In the genomic region with DNA sequence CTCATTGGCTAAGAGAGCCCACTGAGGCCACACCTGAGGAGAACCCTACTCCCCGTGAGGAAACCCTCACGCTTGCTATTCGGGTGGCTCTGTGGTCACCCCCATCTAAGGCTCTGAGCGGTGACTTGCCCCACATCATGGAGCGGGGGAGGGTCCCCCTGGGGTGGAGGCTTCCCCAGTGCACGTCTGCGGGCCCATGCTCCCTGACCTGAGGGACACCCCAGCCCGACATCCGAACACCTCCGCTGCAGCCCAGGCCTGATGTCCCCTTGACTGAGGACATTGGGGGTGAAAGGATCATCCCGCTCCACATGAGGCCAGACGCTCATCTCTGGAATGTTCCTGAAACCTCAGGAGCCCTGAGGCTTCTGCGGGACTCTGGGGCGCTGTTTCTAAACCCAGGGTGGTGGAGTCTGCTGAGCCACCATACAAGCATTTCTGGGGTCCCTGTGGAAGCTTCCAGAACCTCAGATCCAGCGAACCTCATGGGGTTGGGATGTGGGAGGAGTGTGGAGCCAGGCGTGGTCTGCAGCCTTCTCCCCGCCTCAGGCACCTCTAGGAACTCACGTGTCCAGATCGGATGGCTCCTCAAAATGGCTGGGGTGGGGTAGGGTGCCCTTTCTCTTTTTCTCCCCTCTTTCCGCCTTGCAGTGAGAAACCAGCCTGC, we compare ENCODE assay signal across 14 cellular contexts. TPM values are rescaled to one million over a fixed set of nuclear protein-coding genes. Genes with fewer than 3 reads are reported as not detected.
A peak's percentile ranks its signal among the peaks of the same experiment; 100 is the strongest.
DNase-seq lines count a peak whose midpoint lies in the region; ATAC-seq lines count a peak whose summit lies in the region.
"Had no signal": no experiment of that assay in that cellular context is flagged by ENCODE, and none has a peak within 500 bp of the region (broad histone marks: within the 10 kb centered on the region; RNA-seq: fewer than 3 reads in every experiment).

No MANE protein-coding gene starts in this region.

- peak overlapping the region; percentile 99 for H3K27ac ChIP-seq in GM23248

- peaks cover 43% of the 10 kb centered on the region for H3K36me3 Mint-ChIP-seq in activated T-helper 17 cell treated with anti-CD3 and anti-CD28 coated beads, Interleukin-2, amount 50 U/mL, for 72 hours (ENCODE audit: low read depth)
- H3K36me3 Mint-ChIP-seq in stimulated activated naive B cell treated with anti-CD40 and anti-IgM and Interleukin-4, amounts not matched to agents 10 μg/mL and 1 μg/mL and 100 μg/mL, for 72 hours: peaks cover 44 to 55% of the 10 kb centered on the region in 2 donors

- ATAC-seq in activated T-helper 17 cell treated with anti-CD3 and anti-CD28 coated beads, Interleukin-2, amount 50 U/mL, for 72 hours (replicated peaks): no peak
- ATAC-seq in stimulated activated naive B cell treated with anti-CD40 and anti-IgM and Interleukin-4, amounts not matched to agents 10 μg/mL and 1 μg/mL and 100 μg/mL, for 72 hours (replicated peaks): no peak
- ATAC-seq in GM18867 (IDR thresholded peaks at IDR 0.05; ENCODE audit: unreplicated experiment) (no peak), GM21717 (IDR thresholded peaks at IDR 0.05; ENCODE audit: unreplicated experiment) (no peak)
- ATAC-seq: left cardiac atrium, right cardiac atrium, T-cell had no signal

- peak overlapping the region; percentile 91 for H3K4me2 ChIP-seq in GM23248 (ENCODE audit: unreplicated experiment)

- H2AFZ ChIP-seq in GM23248: no peak overlapping the region

- H4K20me1 ChIP-seq in GM23248 (ENCODE audit: insufficient read depth): 0 out of 2 replicates have a peak, but pooled peaks cover 3% of the 10 kb centered on the region

- DNase-seq in GM23248: peak; percentile 87
- DNase-seq in iris pigment epithelial cell (ENCODE audit: low read depth): peak; percentile 51
- DNase-seq in stimulated activated naive B cell treated with anti-CD40 and anti-IgM and Interleukin-4, amounts not matched to agents 10 μg/mL and 1 μg/mL and 100 μg/mL, for 72 hours: no peak
- no peak for DNase-seq in activated effector memory CD4-positive, alpha-beta T cell treated with Interleukin-2 at 50 U/mL for 16 hours
- no peak for DNase-seq in GF-D8 (lab: John Stamatoyannopoulos, UW)
- DNase-seq: effector CD4-positive, alpha-beta T cell; KBM-7; left cardiac atrium; NCI-H510A treated with DMSO at 0.1 percent for 48 hours; T-cell had no signal

- H3K27me3 ChIP-seq in GM23248 (replicated peaks; ENCODE audit: insufficient read depth): no peaks in the 10 kb centered on the region

- peak overlapping the region; percentile 58 for H3K27ac Mint-ChIP-seq in activated T-helper 17 cell treated with anti-CD3 and anti-CD28 coated beads, Interleukin-2, amount 50 U/mL, for 72 hours
- H3K27ac Mint-ChIP-seq in stimulated activated naive B cell treated with anti-CD40 and anti-IgM and Interleukin-4, amounts not matched to agents 10 μg/mL and 1 μg/mL and 100 μg/mL, for 72 hours: peak overlapping the region; percentile 47

- H3K4me3 ChIP-seq in GM23248: peak overlapping the region; percentile 97

- peaks cover 48% of the 10 kb centered on the region for H3K79me2 ChIP-seq in GM23248 (ENCODE audit: insufficient read depth)

- no peaks in the 10 kb centered on the region for H3K27me3 Mint-ChIP-seq in activated T-helper 17 cell treated with anti-CD3 and anti-CD28 coated beads, Interleukin-2, amount 50 U/mL, for 72 hours
- H3K27me3 Mint-ChIP-seq in stimulated activated naive B cell treated with anti-CD40 and anti-IgM and Interleukin-4, amounts not matched to agents 10 μg/mL and 1 μg/mL and 100 μg/mL, for 72 hours: no peaks in the 10 kb centered on the region
- H3K27me3 Mint-ChIP-seq: T-cell had no signal

- peak overlapping the region; percentile 100 for H3K9ac ChIP-seq in GM23248

- H3K36me3 ChIP-seq in GM23248 (ENCODE audit: low read depth): peaks cover 25% of the 10 kb centered on the region; the same call in 1 of the 2 replicates

- WGBS in GM23248 (ENCODE audit: low coverage in 1 of 2, low lambda C conversion rate in 2 of 2, missing lambda C conversion rate in 2 of 2), 2 experiments: 30 to 36% methylated on average over 20 of the region's 20 CpGs

- peaks cover 14% of the 10 kb centered on the region for H3K4me1 Mint-ChIP-seq in activated T-helper 17 cell treated with anti-CD3 and anti-CD28 coated beads, Interleukin-2, amount 50 U/mL, for 72 hours
- peaks cover 0 to 4% of the 10 kb centered on the region in 2 donors for H3K4me1 Mint-ChIP-seq in stimulated activated naive B cell treated with anti-CD40 and anti-IgM and Interleukin-4, amounts not matched to agents 10 μg/mL and 1 μg/mL and 100 μg/mL, for 72 hours

- H3K9me3 Mint-ChIP-seq in activated T-helper 17 cell treated with anti-CD3 and anti-CD28 coated beads, Interleukin-2, amount 50 U/mL, for 72 hours: no peaks in the 10 kb centered on the region
- no peaks in the 10 kb centered on the region for H3K9me3 Mint-ChIP-seq in stimulated activated naive B cell treated with anti-CD40 and anti-IgM and Interleukin-4, amounts not matched to agents 10 μg/mL and 1 μg/mL and 100 μg/mL, for 72 hours
- H3K9me3 Mint-ChIP-seq: T-cell had no signal

- no peaks in the 10 kb centered on the region for H3K9me2 ChIP-seq in GM23248 (ENCODE audit: insufficient read depth)

- peaks cover 46% of the 10 kb centered on the region for H3F3A ChIP-seq in GM23248 (ENCODE audit: insufficient read depth)

- no peak overlapping the region for H3K4me3 Mint-ChIP-seq in activated T-helper 17 cell treated with anti-CD3 and anti-CD28 coated beads, Interleukin-2, amount 50 U/mL, for 72 hours
- H3K4me3 Mint-ChIP-seq in stimulated activated naive B cell treated with anti-CD40 and anti-IgM and Interleukin-4, amounts not matched to agents 10 μg/mL and 1 μg/mL and 100 μg/mL, for 72 hours: no peak overlapping the region
- H3K4me3 Mint-ChIP-seq: T-cell had no signal

- H3K9me3 ChIP-seq in GM23248 (ENCODE audit: low read depth): no peaks in the 10 kb centered on the region

- in situ Hi-C loops in GM23248 (cut with MboI): no loop called here

- H3K4me1 ChIP-seq in GM23248 (ENCODE audit: insufficient read depth): peaks cover 42% of the 10 kb centered on the region

RNA-seq across cellular contexts. Expression of a gene that starts 19.9 kb away (rescaled TPM):
- 58.7 and 66.4 TPM in 2 replicates for total RNA-seq in GM23248 (2014; rRNA removed; shearing (Covaris generic))
- polyA plus RNA-seq in GM23248 (2016; fragmentation: Nextera tagmentation; extraction: Ambion mirVana): 66.7 and 68.2 TPM in 2 replicates
- total RNA-seq in activated T-helper 17 cell treated with anti-CD3 and anti-CD28 coated beads, Interleukin-2, amount 50 U/mL, for 72 hours: 10 to 100 TPM; 17.6 to 20.2 TPM

RNA-seq across cellular contexts. Expression of a gene that starts 32.1 kb away (rescaled TPM):
- total RNA-seq in GM23248 (2014; rRNA removed; shearing (Covaris generic)): 0.22 TPM in 1 of 2 replicates, not detected in the other
- 0.20 and 0.42 TPM in 2 replicates for polyA plus RNA-seq in GM23248 (2016; fragmentation: Nextera tagmentation; extraction: Ambion mirVana)
- 1 to 10 TPM in 1 of 2 donors, under 1 TPM in 1; 0.48 to 1.7 TPM for total RNA-seq in activated T-helper 17 cell treated with anti-CD3 and anti-CD28 coated beads, Interleukin-2, amount 50 U/mL, for 72 hours

RNA-seq across cellular contexts. Expression of a gene that starts 55.3 kb away (rescaled TPM):
- 41.9 and 42.4 TPM in 2 replicates for total RNA-seq in GM23248 (2014; rRNA removed; shearing (Covaris generic))
- 5.3 TPM in 2 replicates for polyA plus RNA-seq in GM23248 (2016; fragmentation: Nextera tagmentation; extraction: Ambion mirVana)
- 10 to 100 TPM; 32.7 to 62.1 TPM for total RNA-seq in activated T-helper 17 cell treated with anti-CD3 and anti-CD28 coated beads, Interleukin-2, amount 50 U/mL, for 72 hours

Comparison
In these comparisons a context has a peak if more than half of its experiments do, and no peak if none do; other contexts are left out.
1. DNase-seq: peak in GM23248 (single experiment) and iris pigment epithelial cell (single experiment); none in stimulated activated naive B cell treated with anti-CD40 and anti-IgM and Interleukin-4, amounts not matched to agents 10 μg/mL and 1 μg/mL and 100 μg/mL, for 72 hours (single experiment), activated effector memory CD4-positive, alpha-beta T cell treated with Interleukin-2 at 50 U/mL for 16 hours (single experiment) and GF-D8 (single experiment).